10 cellular contexts compared by ENCODE assay signal in the genomic region with DNA sequence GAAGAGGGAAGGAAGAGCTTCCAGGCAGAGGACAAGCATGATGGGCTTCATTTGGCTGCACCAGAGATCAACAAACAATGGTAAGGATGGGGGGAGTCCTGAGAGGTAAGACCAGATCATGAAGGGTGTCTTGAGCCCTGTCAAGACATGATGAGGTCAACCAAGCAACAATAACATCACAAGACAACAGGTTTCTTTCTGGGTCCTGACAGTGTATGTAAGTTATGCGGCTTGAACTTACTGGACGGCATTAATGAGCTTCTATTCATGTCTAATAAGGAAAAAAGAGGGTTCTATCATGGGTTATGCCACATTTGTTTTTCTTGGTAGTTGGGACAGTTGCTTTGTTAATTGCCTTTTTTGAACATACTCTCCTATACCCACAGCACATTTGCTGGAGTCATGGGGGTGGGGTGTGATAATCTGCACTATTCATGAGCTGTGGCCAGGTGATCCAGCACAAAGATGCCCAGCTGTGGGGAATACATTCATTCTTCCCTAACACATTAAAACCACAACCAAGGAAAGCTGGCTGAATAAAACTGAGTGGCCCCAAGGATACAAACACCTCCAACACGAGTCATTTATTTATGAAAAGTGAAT.
DNase-seq lines count a peak whose midpoint lies in the region; ATAC-seq, FAIRE-seq and TF ChIP-seq lines count a peak whose summit lies in the region.
"Had no signal": no experiment of that assay in that cellular context is flagged by ENCODE, and none has a peak within 500 bp of the region (broad histone marks: within the 10 kb centered on the region; RNA-seq: fewer than 3 reads in every experiment).

No MANE protein-coding gene starts in this region.

- POLR2A ChIA-PET in CD8-positive, alpha-beta memory T cell (lab: Charles Lee): interaction anchor here (1.5 to 2.3 kb wide), 2 partner anchors 9 to 10 kb away, joined by 3 to 5 read pairs; no protein-coding TSS in a partner anchor

- H3K27ac ChIP-seq in CD8-positive, alpha-beta memory T cell (ENCODE audit: low read depth, low read length): no peak overlapping the region
- H3K27ac ChIP-seq in rectal smooth muscle tissue (ENCODE audit: low read depth, low read length): peak overlapping the region; percentile 77

- H3K4me3 ChIP-seq in CD8-positive, alpha-beta memory T cell (ENCODE audit: low read length): no peak overlapping the region
- H3K4me3 ChIP-seq in rectal smooth muscle tissue (ENCODE audit: low read length): no peak overlapping the region

- H3K27me3 ChIP-seq in CD8-positive, alpha-beta memory T cell (ENCODE audit: insufficient read depth, low read length, poor library complexity, severe bottlenecking): no peaks in the 10 kb centered on the region
- no peaks in the 10 kb centered on the region for H3K27me3 ChIP-seq in rectal smooth muscle tissue (ENCODE audit: control insufficient read depth, insufficient read depth, low read length)

- peak overlapping the region in 1 of 7 donors; percentile 27 for H3K4me3 Mint-ChIP-seq in CD8-positive, alpha-beta memory T cell
- H3K4me3 Mint-ChIP-seq in effector memory CD8-positive, alpha-beta T cell: peak overlapping the region; percentile 32 to 38

- ATAC-seq in effector memory CD8-positive, alpha-beta T cell (replicated peaks): no peak
- no peak for ATAC-seq in GM21390 (IDR thresholded peaks at IDR 0.05; ENCODE audit: unreplicated experiment)

- no peak for DNase-seq in CD8-positive, alpha-beta memory T cell
- peak; percentile 77 for DNase-seq in RKO (ENCODE audit: low spot score)
- DNase-seq in effector memory CD8-positive, alpha-beta T cell: no peak
- DNase-seq in NCI-H146 (lab: John Stamatoyannopoulos, UW): no peak
- DNase-seq in islet precursor cell: no peak
- DNase-seq in H54 (ENCODE audit: insufficient read length, low spot score): no peak
- DNase-seq: GF-D8, NCI-H774 had no signal

- no peak for TF ChIP-seq POLR2A in H54 (IDR thresholded peaks at IDR 0.05; ENCODE audit: low read depth, low read length)

- peaks cover 12% of the 10 kb centered on the region for H3K36me3 ChIP-seq in CD8-positive, alpha-beta memory T cell (ENCODE audit: insufficient read depth, low read length)
- H3K36me3 ChIP-seq in rectal smooth muscle tissue (ENCODE audit: control insufficient read depth, insufficient read depth, low read length): peaks cover 6% of the 10 kb centered on the region

- peaks cover 0 to 85% (median 17%) of the 10 kb centered on the region in 3 donors for H3K36me3 Mint-ChIP-seq in CD8-positive, alpha-beta memory T cell
- H3K36me3 Mint-ChIP-seq in effector memory CD8-positive, alpha-beta T cell (ENCODE audit: insufficient read depth): peaks cover 96% of the 10 kb centered on the region

- H3K27me3 Mint-ChIP-seq in CD8-positive, alpha-beta memory T cell: peaks cover 0 to 5% of the 10 kb centered on the region in 2 donors
- H3K27me3 Mint-ChIP-seq in effector memory CD8-positive, alpha-beta T cell: no peaks in the 10 kb centered on the region

- H3K4me1 Mint-ChIP-seq in CD8-positive, alpha-beta memory T cell: peaks cover 57 to 97% (median 85%) of the 10 kb centered on the region in 3 donors
- H3K4me1 Mint-ChIP-seq in effector memory CD8-positive, alpha-beta T cell (ENCODE audit: low read depth in 2 of 2): peaks cover 53 to 60% of the 10 kb centered on the region in 2 donors

- no peak overlapping the region for H3K9ac ChIP-seq in rectal smooth muscle tissue (ENCODE audit: low read length)

- H3K9me3 ChIP-seq in CD8-positive, alpha-beta memory T cell (ENCODE audit: low read length): no peaks in the 10 kb centered on the region

- no peaks in the 10 kb centered on the region for H3K9me3 Mint-ChIP-seq in CD8-positive, alpha-beta memory T cell
- no peaks in the 10 kb centered on the region for H3K9me3 Mint-ChIP-seq in effector memory CD8-positive, alpha-beta T cell

- no peak for FAIRE-seq in H54 (lab: Jason Lieb, UNC)

- H3K27ac Mint-ChIP-seq in CD8-positive, alpha-beta memory T cell: peak overlapping the region; percentile 17 to 95 (median 76)
- peak overlapping the region; percentile 89 to 94 for H3K27ac Mint-ChIP-seq in effector memory CD8-positive, alpha-beta T cell

- CTCF ChIA-PET in CD8-positive, alpha-beta memory T cell (lab: Charles Lee): interaction anchor here (1.9 kb wide), 1 partner anchor 138 kb away, joined by 10 read pairs; no protein-coding TSS in a partner anchor

- peaks cover 15% of the 10 kb centered on the region for H3K4me1 ChIP-seq in CD8-positive, alpha-beta memory T cell (ENCODE audit: insufficient read depth, low read length)
- H3K4me1 ChIP-seq in rectal smooth muscle tissue (ENCODE audit: control insufficient read depth, insufficient read depth, low read length): peaks cover 20% of the 10 kb centered on the region
